Comparison of ENCODE assay signal across 19 cellular contexts in the genomic region with DNA sequence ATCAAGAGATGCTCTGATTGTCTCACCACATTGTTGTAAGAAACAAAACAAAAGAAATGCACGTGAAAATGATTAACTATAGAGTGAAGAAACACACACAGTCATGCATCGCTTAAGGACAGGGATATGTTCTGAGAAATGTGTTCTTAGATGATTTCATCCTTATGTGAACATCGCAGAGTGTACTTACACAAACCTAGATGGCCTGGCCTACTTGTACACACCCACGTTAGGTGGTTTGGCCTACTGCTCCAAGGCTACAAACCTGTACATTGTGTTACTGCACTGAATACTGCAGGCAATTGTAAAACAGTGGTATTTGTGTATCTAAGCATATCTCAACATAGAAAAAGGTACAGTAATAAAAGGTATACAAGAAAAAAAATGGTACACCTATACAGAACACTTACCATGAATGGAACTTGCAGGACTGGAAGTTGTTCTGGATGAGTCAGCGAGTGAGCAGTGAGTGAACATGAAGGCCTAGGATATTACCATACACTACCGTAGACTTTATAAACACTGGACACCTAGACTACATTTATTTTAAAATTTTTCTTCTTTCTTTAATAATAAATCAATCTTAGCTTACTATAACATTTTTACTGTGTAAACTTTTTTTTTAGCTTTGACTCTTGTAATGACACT. TPM values are rescaled to one million over a fixed set of nuclear protein-coding genes. Genes with fewer than 3 reads are reported as not detected.
DNase-seq lines count a peak whose midpoint lies in the region; ATAC-seq and TF ChIP-seq lines count a peak whose summit lies in the region.
"Had no signal": no experiment of that assay in that cellular context is flagged by ENCODE, and none has a peak within 500 bp of the region (broad histone marks: within the 10 kb centered on the region; RNA-seq: fewer than 3 reads in every experiment).

No MANE protein-coding gene starts in this region.

- peak overlapping the region; percentile 45 to 67 (median 58) for H3K27ac ChIP-seq in gastrocnemius medialis
- no peak overlapping the region for H3K27ac ChIP-seq in left lung
- H3K27ac ChIP-seq: brain microvascular endothelial cell, RWPE1, stomach had no signal

- intact Hi-C loops in gastrocnemius medialis (cut with DNase I; ENCODE audit: low total_unique reads), result loop anchor here (5.0 kb wide), 1 partner anchor 42 kb away; no protein-coding TSS in a partner anchor
- intact Hi-C loops in left lung (cut with DNase I), result no loop called here
- intact Hi-C loops in CD14-positive monocyte (cut with micrococcal nuclease), result no loop called here

- no peak for TF ChIP-seq CTCF in fibroblast of mammary gland (conservative IDR thresholded peaks at IDR 0.05; ENCODE audit: control insufficient read depth, insufficient read depth, low read depth, low read length)
- TF ChIP-seq CTCF in gastrocnemius medialis (IDR thresholded peaks at IDR 0.05 in 4 of 5, conservative IDR thresholded peaks at IDR 0.05 in 1 of 5), result no peak
- no peak for TF ChIP-seq CTCF in left lung (IDR thresholded peaks at IDR 0.05)
- TF ChIP-seq CTCF in CD14-positive monocyte (IDR thresholded peaks at IDR 0.05), result no peak

- peaks cover 3 to 20% of the 10 kb centered on the region in 2 donors for H3K36me3 Mint-ChIP-seq in activated T-cell treated with anti-CD3 and anti-CD28 coated beads, Interleukin-2, amount 50 U/mL, for 72 hours (ENCODE audit: insufficient read depth in 2 of 2)
- peaks cover 39% of the 10 kb centered on the region for H3K36me3 Mint-ChIP-seq in activated T-cell treated with anti-CD3 and anti-CD28 coated beads, Interleukin-2, amount 50 U/mL, for 4 hours (ENCODE audit: insufficient read depth)
- H3K36me3 Mint-ChIP-seq in T-helper 17 cell (ENCODE audit: low read depth) (peaks cover 2% of the 10 kb centered on the region), CD14-positive monocyte (peaks cover 52 to 63% of the 10 kb centered on the region in 2 donors)

- H3K4me3 ChIP-seq in fibroblast of mammary gland (ENCODE audit: control insufficient read depth, low read depth, low read length) (no peak overlapping the region), gastrocnemius medialis (no peak overlapping the region), left lung (no peak overlapping the region)
- H3K4me3 ChIP-seq: stomach had no signal

- in situ Hi-C loops in gastrocnemius medialis (cut with MboI; ENCODE audit: low sequenced_read_pairs in 4 of 4), result loop anchor here in 1 of 4 donors (5.0 kb wide), 1 partner anchor 42 kb away; no protein-coding TSS in a partner anchor

- no peaks in the 10 kb centered on the region for H3K9me3 ChIP-seq in T-helper 17 cell (ENCODE audit: control insufficient read depth, low read length, poor library complexity, severe bottlenecking)
- no peaks in the 10 kb centered on the region for H3K9me3 ChIP-seq in gastrocnemius medialis
- no peaks in the 10 kb centered on the region for H3K9me3 ChIP-seq in left lung
- H3K9me3 ChIP-seq: stomach had no signal

- H3K27me3 Mint-ChIP-seq in activated T-cell treated with anti-CD3 and anti-CD28 coated beads, Interleukin-2, amount 50 U/mL, for 72 hours (ENCODE audit: low read depth), result no peaks in the 10 kb centered on the region
- no peaks in the 10 kb centered on the region for H3K27me3 Mint-ChIP-seq in activated T-cell treated with anti-CD3 and anti-CD28 coated beads, Interleukin-2, amount 50 U/mL, for 4 hours (ENCODE audit: low read depth)
- H3K27me3 Mint-ChIP-seq in T-helper 17 cell (no peaks in the 10 kb centered on the region), CD14-positive monocyte (ENCODE audit: low read depth in 3 of 3) (no peaks in the 10 kb centered on the region)
- H3K27me3 Mint-ChIP-seq: activated B cell treated with CpG ODN at 0.5 μM for 24 hours had no signal

- H3K27me3 ChIP-seq in gastrocnemius medialis (no peaks in the 10 kb centered on the region), left lung (no peaks in the 10 kb centered on the region)
- H3K27me3 ChIP-seq: brain microvascular endothelial cell, stomach had no signal

- no peak for TF ChIP-seq POLR2A in gastrocnemius medialis (IDR thresholded peaks at IDR 0.05)

- H3K4me1 Mint-ChIP-seq in activated T-cell treated with anti-CD3 and anti-CD28 coated beads, Interleukin-2, amount 50 U/mL, for 72 hours (ENCODE audit: low read depth), result peaks cover 31% of the 10 kb centered on the region
- peaks cover 72% of the 10 kb centered on the region for H3K4me1 Mint-ChIP-seq in activated T-cell treated with anti-CD3 and anti-CD28 coated beads, Interleukin-2, amount 50 U/mL, for 4 hours (ENCODE audit: low read depth)
- peaks cover 43% of the 10 kb centered on the region for H3K4me1 Mint-ChIP-seq in T-helper 17 cell
- H3K4me1 Mint-ChIP-seq in CD14-positive monocyte, result peaks cover 3% of the 10 kb centered on the region

- H3K27ac Mint-ChIP-seq in activated T-cell treated with anti-CD3 and anti-CD28 coated beads, Interleukin-2, amount 50 U/mL, for 72 hours, result peak overlapping the region; percentile 79
- peak overlapping the region; percentile 59 for H3K27ac Mint-ChIP-seq in T-helper 17 cell
- H3K27ac Mint-ChIP-seq in CD14-positive monocyte, result no peak overlapping the region
- H3K27ac Mint-ChIP-seq: activated B cell treated with CpG ODN at 0.5 μM for 24 hours had no signal

- H3K4me3 Mint-ChIP-seq in activated T-cell treated with anti-CD3 and anti-CD28 coated beads, Interleukin-2, amount 50 U/mL, for 72 hours, result no peak overlapping the region
- H3K4me3 Mint-ChIP-seq in activated T-cell treated with anti-CD3 and anti-CD28 coated beads, Interleukin-2, amount 50 U/mL, for 4 hours, result no peak overlapping the region
- H3K4me3 Mint-ChIP-seq in T-helper 17 cell (no peak overlapping the region), CD14-positive monocyte (no peak overlapping the region)
- H3K4me3 Mint-ChIP-seq: activated B cell treated with CpG ODN at 0.5 μM for 24 hours had no signal

- H3K36me3 ChIP-seq in gastrocnemius medialis, result peaks cover 4 to 99% of the 10 kb centered on the region in 2 donors
- H3K36me3 ChIP-seq in left lung, result peaks cover 3 to 96% of the 10 kb centered on the region in 2 donors

- DNase-seq in activated T-cell treated with anti-CD3 and anti-CD28 coated beads, Interleukin-2, amount 50 U/mL, for 72 hours, result no peak
- no peak for DNase-seq in activated T-cell treated with anti-CD3 and anti-CD28 coated beads, Interleukin-2, amount 50 U/mL, for 4 hours
- no peak for DNase-seq in T-helper 17 cell
- DNase-seq in fibroblast of mammary gland (ENCODE audit: low read depth), result peak; percentile 50
- no peak for DNase-seq in gastrocnemius medialis
- no peak for DNase-seq in left lung
- DNase-seq in CD14-positive monocyte (ENCODE audit: low spot score), result no peak
- no peak for DNase-seq in NCI-H748 (lab: John Stamatoyannopoulos, UW; ENCODE audit: unreplicated experiment)
- DNase-seq: activated B cell treated with CpG ODN at 0.5 μM for 24 hours; activated naive CD4-positive, alpha-beta T cell; brain microvascular endothelial cell; COR-L47; islet precursor cell; NCI-H1694; NCI-H345; NK-92 treated with Interleukin-12 subunit alpha and Interleukin-12 subunit beta, amount 100 ng/mL, for 24 hours; right cardiac atrium; stomach had no signal

- ATAC-seq in activated T-cell treated with anti-CD3 and anti-CD28 coated beads, Interleukin-2, amount 50 U/mL, for 72 hours (replicated peaks in 1 of 2), result peak in 1 of 2 donors; percentile 62
- ATAC-seq in activated T-cell treated with anti-CD3 and anti-CD28 coated beads, Interleukin-2, amount 50 U/mL, for 4 hours, result no peak
- ATAC-seq in T-helper 17 cell (no peak), gastrocnemius medialis (no peak), left lung (no peak)
- ATAC-seq: right cardiac atrium had no signal

- H3K9me3 Mint-ChIP-seq in activated T-cell treated with anti-CD3 and anti-CD28 coated beads, Interleukin-2, amount 50 U/mL, for 72 hours, result no peaks in the 10 kb centered on the region
- no peaks in the 10 kb centered on the region for H3K9me3 Mint-ChIP-seq in activated T-cell treated with anti-CD3 and anti-CD28 coated beads, Interleukin-2, amount 50 U/mL, for 4 hours
- peaks cover 0 to 1% (median 0%) of the 10 kb centered on the region in 7 donors for H3K9me3 Mint-ChIP-seq in CD14-positive monocyte
- H3K9me3 Mint-ChIP-seq: activated B cell treated with CpG ODN at 0.5 μM for 24 hours had no signal

- H3K4me1 ChIP-seq in gastrocnemius medialis (peaks cover 67 to 68% of the 10 kb centered on the region in 2 donors), left lung (no peaks in the 10 kb centered on the region)

RNA-seq across cellular contexts. Expression of a gene that starts 48.6 kb away (rescaled TPM):
- total RNA-seq in activated T-cell treated with anti-CD3 and anti-CD28 coated beads, Interleukin-2, amount 50 U/mL, for 72 hours, result 100 to 1,000 TPM; 106 to 120 TPM
- total RNA-seq in activated T-cell treated with anti-CD3 and anti-CD28 coated beads, Interleukin-2, amount 50 U/mL, for 4 hours, result 10 to 100 TPM; 46.5 to 62.3 (median 59.9) TPM
- total RNA-seq in T-helper 17 cell (10 to 100 TPM; 53.3 to 60.8 TPM), gastrocnemius medialis (1,000 to 10,000 TPM in 2 of 4 donors, 100 to 1,000 TPM in 2; 665 to 1,753 (median 1,205) TPM), left lung (100 to 1,000 TPM; 114 to 139 TPM)
- 10 to 100 TPM; 56.9 to 58.5 TPM for polyA plus RNA-seq in CD14-positive monocyte

Comparison
In these comparisons a context has a peak if more than half of its experiments do, and no peak if none do; other contexts are left out.
1. H3K27ac Mint-ChIP-seq: peak in activated T-cell treated with anti-CD3 and anti-CD28 coated beads, Interleukin-2, amount 50 U/mL, for 72 hours (single experiment) and T-helper 17 cell (single experiment); none in CD14-positive monocyte (0 of 7).
2. H3K27ac ChIP-seq: peak in gastrocnemius medialis (4 of 4); none in left lung (0 of 2).
3. RNA of a gene that starts 48.6 kb away (total RNA-seq): 665 to 1,753 TPM in gastrocnemius medialis; 114 to 139 TPM in left lung, 106 to 120 TPM in activated T-cell treated with anti-CD3 and anti-CD28 coated beads, Interleukin-2, amount 50 U/mL, for 72 hours, 53.3 to 60.8 TPM in T-helper 17 cell and 46.5 to 62.3 TPM in activated T-cell treated with anti-CD3 and anti-CD28 coated beads, Interleukin-2, amount 50 U/mL, for 4 hours; every median in the first group is over 4 times any median in the second.